Comparison of ENCODE assay signal across 1 cellular context in the genomic region with DNA sequence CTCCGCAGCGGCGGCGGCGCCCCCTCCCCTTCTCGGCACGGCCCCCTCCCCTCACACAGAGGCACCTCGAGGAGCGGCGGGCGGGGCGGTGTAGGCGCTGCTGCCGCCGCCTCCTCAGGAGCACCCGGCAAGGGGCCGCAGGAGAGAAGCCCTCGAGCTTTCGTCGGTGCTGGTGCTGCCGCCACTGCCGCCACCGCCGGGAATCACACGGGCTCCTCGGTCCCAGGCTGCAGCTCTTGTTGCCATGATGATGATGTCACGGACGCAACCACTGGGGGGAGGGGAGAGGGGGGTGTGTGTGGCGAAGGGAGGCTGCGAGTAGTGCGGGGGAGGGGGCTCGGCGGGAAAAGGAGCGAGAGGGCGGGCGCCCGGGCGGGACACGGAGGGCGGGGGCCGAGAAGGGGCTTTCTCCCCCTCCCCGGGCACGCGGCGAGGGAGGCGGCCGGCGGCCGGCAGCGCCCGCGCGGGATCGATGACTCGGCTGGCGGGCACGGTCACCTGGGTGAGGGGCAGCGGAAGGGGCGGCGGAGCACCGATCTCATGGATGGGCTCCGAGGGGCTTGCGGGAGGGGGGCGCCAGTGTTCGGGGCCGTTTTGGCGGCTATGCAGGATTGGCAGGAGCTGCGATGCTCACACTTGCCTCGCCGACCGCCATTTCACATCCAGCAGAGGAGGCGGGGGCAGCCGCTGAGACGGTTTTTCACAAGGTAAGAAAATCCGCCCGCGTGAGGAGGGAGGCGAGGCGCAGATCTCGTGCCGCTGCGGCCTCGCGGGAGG.
A peak's percentile ranks its signal among the peaks of the same experiment; 100 is the strongest.
TF ChIP-seq lines count a peak whose summit lies in the region.

A gene with protein sequence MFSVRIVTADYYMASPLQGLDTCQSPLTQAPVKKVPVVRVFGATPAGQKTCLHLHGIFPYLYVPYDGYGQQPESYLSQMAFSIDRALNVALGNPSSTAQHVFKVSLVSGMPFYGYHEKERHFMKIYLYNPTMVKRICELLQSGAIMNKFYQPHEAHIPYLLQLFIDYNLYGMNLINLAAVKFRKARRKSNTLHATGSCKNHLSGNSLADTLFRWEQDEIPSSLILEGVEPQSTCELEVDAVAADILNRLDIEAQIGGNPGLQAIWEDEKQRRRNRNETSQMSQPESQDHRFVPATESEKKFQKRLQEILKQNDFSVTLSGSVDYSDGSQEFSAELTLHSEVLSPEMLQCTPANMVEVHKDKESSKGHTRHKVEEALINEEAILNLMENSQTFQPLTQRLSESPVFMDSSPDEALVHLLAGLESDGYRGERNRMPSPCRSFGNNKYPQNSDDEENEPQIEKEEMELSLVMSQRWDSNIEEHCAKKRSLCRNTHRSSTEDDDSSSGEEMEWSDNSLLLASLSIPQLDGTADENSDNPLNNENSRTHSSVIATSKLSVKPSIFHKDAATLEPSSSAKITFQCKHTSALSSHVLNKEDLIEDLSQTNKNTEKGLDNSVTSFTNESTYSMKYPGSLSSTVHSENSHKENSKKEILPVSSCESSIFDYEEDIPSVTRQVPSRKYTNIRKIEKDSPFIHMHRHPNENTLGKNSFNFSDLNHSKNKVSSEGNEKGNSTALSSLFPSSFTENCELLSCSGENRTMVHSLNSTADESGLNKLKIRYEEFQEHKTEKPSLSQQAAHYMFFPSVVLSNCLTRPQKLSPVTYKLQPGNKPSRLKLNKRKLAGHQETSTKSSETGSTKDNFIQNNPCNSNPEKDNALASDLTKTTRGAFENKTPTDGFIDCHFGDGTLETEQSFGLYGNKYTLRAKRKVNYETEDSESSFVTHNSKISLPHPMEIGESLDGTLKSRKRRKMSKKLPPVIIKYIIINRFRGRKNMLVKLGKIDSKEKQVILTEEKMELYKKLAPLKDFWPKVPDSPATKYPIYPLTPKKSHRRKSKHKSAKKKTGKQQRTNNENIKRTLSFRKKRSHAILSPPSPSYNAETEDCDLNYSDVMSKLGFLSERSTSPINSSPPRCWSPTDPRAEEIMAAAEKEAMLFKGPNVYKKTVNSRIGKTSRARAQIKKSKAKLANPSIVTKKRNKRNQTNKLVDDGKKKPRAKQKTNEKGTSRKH (N-terminal part only) (minus strand): TSS at position 260 of the 777 bp plus-strand sequence. CDS start 330 bp downstream, outside the sequence.

TF ChIP-seq in K562, 482 proteins besides CTCF, POLR2A, EP300 and RAD21 (continued from another document and continues in another):
- TF ChIP-seq, protein P1, sequence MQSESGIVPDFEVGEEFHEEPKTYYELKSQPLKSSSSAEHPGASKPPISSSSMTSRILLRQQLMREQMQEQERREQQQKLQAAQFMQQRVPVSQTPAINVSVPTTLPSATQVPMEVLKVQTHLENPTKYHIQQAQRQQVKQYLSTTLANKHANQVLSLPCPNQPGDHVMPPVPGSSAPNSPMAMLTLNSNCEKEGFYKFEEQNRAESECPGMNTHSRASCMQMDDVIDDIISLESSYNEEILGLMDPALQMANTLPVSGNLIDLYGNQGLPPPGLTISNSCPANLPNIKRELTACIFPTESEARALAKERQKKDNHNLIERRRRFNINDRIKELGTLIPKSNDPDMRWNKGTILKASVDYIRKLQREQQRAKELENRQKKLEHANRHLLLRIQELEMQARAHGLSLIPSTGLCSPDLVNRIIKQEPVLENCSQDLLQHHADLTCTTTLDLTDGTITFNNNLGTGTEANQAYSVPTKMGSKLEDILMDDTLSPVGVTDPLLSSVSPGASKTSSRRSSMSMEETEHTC (IDR thresholded peaks at IDR 0.05), result 0 out of 2 replicates have a peak, but pooled peaks have one; percentile 19
- TF ChIP-seq TEAD1 (CRISPR knock-in tag; IDR thresholded peaks at IDR 0.05), result peak in 1 of 2 experiments; percentile 72; a peak in 1 of 4 replicates
- no peak for TF ChIP-seq PRPF4 (IDR thresholded peaks at IDR 0.05; ENCODE audit: insufficient read depth, low read depth, low read length, poor library complexity, severe bottlenecking)
- TF ChIP-seq, protein P2, sequence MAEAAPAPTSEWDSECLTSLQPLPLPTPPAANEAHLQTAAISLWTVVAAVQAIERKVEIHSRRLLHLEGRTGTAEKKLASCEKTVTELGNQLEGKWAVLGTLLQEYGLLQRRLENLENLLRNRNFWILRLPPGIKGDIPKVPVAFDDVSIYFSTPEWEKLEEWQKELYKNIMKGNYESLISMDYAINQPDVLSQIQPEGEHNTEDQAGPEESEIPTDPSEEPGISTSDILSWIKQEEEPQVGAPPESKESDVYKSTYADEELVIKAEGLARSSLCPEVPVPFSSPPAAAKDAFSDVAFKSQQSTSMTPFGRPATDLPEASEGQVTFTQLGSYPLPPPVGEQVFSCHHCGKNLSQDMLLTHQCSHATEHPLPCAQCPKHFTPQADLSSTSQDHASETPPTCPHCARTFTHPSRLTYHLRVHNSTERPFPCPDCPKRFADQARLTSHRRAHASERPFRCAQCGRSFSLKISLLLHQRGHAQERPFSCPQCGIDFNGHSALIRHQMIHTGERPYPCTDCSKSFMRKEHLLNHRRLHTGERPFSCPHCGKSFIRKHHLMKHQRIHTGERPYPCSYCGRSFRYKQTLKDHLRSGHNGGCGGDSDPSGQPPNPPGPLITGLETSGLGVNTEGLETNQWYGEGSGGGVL (CRISPR knock-in tag; IDR thresholded peaks at IDR 0.05), result no peak
- TF ChIP-seq TOE1 (IDR thresholded peaks at IDR 0.05; ENCODE audit: borderline replicate concordance), result peak; percentile 63; the same call in 1 of the 2 replicates
- TF ChIP-seq TOE1 (CRISPR knock-in tag; IDR thresholded peaks at IDR 0.05; ENCODE audit: borderline replicate concordance, low read depth), result 0 out of 2 replicates have a peak, but pooled peaks have one; percentile 56
- peak; percentile 82 for TF ChIP-seq RBM22 (IDR thresholded peaks at IDR 0.05; ENCODE audit: low read depth, low read length, poor library complexity, severe bottlenecking)
- TF ChIP-seq, protein P3, sequence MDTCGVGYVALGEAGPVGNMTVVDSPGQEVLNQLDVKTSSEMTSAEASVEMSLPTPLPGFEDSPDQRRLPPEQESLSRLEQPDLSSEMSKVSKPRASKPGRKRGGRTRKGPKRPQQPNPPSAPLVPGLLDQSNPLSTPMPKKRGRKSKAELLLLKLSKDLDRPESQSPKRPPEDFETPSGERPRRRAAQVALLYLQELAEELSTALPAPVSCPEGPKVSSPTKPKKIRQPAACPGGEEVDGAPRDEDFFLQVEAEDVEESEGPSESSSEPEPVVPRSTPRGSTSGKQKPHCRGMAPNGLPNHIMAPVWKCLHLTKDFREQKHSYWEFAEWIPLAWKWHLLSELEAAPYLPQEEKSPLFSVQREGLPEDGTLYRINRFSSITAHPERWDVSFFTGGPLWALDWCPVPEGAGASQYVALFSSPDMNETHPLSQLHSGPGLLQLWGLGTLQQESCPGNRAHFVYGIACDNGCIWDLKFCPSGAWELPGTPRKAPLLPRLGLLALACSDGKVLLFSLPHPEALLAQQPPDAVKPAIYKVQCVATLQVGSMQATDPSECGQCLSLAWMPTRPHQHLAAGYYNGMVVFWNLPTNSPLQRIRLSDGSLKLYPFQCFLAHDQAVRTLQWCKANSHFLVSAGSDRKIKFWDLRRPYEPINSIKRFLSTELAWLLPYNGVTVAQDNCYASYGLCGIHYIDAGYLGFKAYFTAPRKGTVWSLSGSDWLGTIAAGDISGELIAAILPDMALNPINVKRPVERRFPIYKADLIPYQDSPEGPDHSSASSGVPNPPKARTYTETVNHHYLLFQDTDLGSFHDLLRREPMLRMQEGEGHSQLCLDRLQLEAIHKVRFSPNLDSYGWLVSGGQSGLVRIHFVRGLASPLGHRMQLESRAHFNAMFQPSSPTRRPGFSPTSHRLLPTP (IDR thresholded peaks at IDR 0.05; ENCODE audit: borderline replicate concordance, extremely low read depth, insufficient read length), result no peak
- peak; percentile 63; the same call in 1 of the 2 replicates for TF ChIP-seq RFX5 (IDR thresholded peaks at IDR 0.05; ENCODE audit: low read depth, low read length)
- TF ChIP-seq CHD2 (IDR thresholded peaks at IDR 0.05; ENCODE audit: low read depth, low read length), result peak; percentile 95
- TF ChIP-seq, protein P4, sequence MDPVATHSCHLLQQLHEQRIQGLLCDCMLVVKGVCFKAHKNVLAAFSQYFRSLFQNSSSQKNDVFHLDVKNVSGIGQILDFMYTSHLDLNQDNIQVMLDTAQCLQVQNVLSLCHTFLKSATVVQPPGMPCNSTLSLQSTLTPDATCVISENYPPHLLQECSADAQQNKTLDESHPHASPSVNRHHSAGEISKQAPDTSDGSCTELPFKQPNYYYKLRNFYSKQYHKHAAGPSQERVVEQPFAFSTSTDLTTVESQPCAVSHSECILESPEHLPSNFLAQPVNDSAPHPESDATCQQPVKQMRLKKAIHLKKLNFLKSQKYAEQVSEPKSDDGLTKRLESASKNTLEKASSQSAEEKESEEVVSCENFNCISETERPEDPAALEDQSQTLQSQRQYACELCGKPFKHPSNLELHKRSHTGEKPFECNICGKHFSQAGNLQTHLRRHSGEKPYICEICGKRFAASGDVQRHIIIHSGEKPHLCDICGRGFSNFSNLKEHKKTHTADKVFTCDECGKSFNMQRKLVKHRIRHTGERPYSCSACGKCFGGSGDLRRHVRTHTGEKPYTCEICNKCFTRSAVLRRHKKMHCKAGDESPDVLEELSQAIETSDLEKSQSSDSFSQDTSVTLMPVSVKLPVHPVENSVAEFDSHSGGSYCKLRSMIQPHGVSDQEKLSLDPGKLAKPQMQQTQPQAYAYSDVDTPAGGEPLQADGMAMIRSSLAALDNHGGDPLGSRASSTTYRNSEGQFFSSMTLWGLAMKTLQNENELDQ (CRISPR knock-in tag; IDR thresholded peaks at IDR 0.05; ENCODE audit: borderline replicate concordance), result no peak
- no peak for TF ChIP-seq ATF1 (CRISPR knock-in tag; IDR thresholded peaks at IDR 0.05)
- peak; percentile 76 for TF ChIP-seq ATF1 (tag; IDR thresholded peaks at IDR 0.05)
- no peak for TF ChIP-seq CBFB (CRISPR knock-in tag; IDR thresholded peaks at IDR 0.05)
- peak; percentile 38; the same call in 1 of the 2 replicates for TF ChIP-seq ZFX (CRISPR knock-in tag; IDR thresholded peaks at IDR 0.05)
- peak; percentile 51 for TF ChIP-seq FOSL1 (tag; conservative IDR thresholded peaks at IDR 0.05)
- peak; percentile 68; the same call in 1 of the 2 replicates for TF ChIP-seq TCF7L2 (IDR thresholded peaks at IDR 0.05; ENCODE audit: low read depth, low read length)
- TF ChIP-seq, protein P5, sequence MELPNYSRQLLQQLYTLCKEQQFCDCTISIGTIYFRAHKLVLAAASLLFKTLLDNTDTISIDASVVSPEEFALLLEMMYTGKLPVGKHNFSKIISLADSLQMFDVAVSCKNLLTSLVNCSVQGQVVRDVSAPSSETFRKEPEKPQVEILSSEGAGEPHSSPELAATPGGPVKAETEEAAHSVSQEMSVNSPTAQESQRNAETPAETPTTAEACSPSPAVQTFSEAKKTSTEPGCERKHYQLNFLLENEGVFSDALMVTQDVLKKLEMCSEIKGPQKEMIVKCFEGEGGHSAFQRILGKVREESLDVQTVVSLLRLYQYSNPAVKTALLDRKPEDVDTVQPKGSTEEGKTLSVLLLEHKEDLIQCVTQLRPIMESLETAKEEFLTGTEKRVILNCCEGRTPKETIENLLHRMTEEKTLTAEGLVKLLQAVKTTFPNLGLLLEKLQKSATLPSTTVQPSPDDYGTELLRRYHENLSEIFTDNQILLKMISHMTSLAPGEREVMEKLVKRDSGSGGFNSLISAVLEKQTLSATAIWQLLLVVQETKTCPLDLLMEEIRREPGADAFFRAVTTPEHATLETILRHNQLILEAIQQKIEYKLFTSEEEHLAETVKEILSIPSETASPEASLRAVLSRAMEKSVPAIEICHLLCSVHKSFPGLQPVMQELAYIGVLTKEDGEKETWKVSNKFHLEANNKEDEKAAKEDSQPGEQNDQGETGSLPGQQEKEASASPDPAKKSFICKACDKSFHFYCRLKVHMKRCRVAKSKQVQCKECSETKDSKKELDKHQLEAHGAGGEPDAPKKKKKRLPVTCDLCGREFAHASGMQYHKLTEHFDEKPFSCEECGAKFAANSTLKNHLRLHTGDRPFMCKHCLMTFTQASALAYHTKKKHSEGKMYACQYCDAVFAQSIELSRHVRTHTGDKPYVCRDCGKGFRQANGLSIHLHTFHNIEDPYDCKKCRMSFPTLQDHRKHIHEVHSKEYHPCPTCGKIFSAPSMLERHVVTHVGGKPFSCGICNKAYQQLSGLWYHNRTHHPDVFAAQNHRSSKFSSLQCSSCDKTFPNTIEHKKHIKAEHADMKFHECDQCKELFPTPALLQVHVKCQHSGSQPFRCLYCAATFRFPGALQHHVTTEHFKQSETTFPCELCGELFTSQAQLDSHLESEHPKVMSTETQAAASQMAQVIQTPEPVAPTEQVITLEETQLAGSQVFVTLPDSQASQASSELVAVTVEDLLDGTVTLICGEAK (IDR thresholded peaks at IDR 0.05), result no peak
- TF ChIP-seq, protein P5 (CRISPR knock-in tag; IDR thresholded peaks at IDR 0.05), result 0 out of 2 replicates have a peak, but pooled peaks have one; percentile 11
- TF ChIP-seq, protein P6, sequence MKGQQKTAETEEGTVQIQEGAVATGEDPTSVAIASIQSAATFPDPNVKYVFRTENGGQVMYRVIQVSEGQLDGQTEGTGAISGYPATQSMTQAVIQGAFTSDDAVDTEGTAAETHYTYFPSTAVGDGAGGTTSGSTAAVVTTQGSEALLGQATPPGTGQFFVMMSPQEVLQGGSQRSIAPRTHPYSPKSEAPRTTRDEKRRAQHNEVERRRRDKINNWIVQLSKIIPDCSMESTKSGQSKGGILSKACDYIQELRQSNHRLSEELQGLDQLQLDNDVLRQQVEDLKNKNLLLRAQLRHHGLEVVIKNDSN (CRISPR knock-in tag; IDR thresholded peaks at IDR 0.05), result peak; percentile 69
- TF ChIP-seq PML (IDR thresholded peaks at IDR 0.05; ENCODE audit: low read length), result peak; percentile 61; the same call in 1 of the 2 replicates
- 0 out of 2 replicates have a peak, but pooled peaks have one; percentile 1 for TF ChIP-seq GATAD2B (IDR thresholded peaks at IDR 0.05; ENCODE audit: borderline replicate concordance)
- TF ChIP-seq GABPB1 (CRISPR knock-in tag; IDR thresholded peaks at IDR 0.05), result peak; percentile 61
- TF ChIP-seq POLR2G (IDR thresholded peaks at IDR 0.05; ENCODE audit: low read depth, low read length), result peak; percentile 91
- TF ChIP-seq HDAC2 (IDR thresholded peaks at IDR 0.05), result no peak
- TF ChIP-seq CBX1 (IDR thresholded peaks at IDR 0.05; ENCODE audit: low read depth), result peak; percentile 21; the same call in 1 of the 2 replicates
